ENCODE assay signal across 23 cellular contexts in genomic region chr10:5603091-5603847, GRCh38.
DNase-seq lines count a peak whose midpoint lies in the region; ATAC-seq, FAIRE-seq and TF ChIP-seq lines count a peak whose summit lies in the region.
"Had no signal": no experiment of that assay in that cellular context is flagged by ENCODE, and none has a peak within 500 bp of the region (broad histone marks: within the 10 kb centered on the region; RNA-seq: fewer than 3 reads in every experiment).

No MANE protein-coding gene starts in this region.

- peak overlapping the region; percentile 8 for H3K27ac Mint-ChIP-seq in chondrocyte (ENCODE audit: unreplicated experiment)
- no peak overlapping the region for H3K27ac Mint-ChIP-seq in activated naive CD4-positive, alpha-beta T cell treated with anti-CD3 and anti-CD28 coated beads, Interleukin-2, amount 10 ng/mL, durations not matched to agents 7 days and 5 days
- H3K27ac Mint-ChIP-seq: CD14-positive monocyte, IgD-negative memory B cell had no signal

- H3K9me3 ChIP-seq in mucosa of descending colon: no peaks in the 10 kb centered on the region
- H3K9me3 ChIP-seq: HAP-1, MG63, SJCRH30 had no signal

- intact Hi-C loops in Right ventricle myocardium inferior (cut with DNase I) (no loop called here), left ventricle myocardium superior (cut with micrococcal nuclease) (no loop called here), mucosa of descending colon (cut with DNase I, micrococcal nuclease) (no loop called here), sciatic nerve (cut with DNase I) (no loop called here)

- H3K9me3 Mint-ChIP-seq in chondrocyte (ENCODE audit: low read depth): no peaks in the 10 kb centered on the region
- no peaks in the 10 kb centered on the region for H3K9me3 Mint-ChIP-seq in activated naive CD4-positive, alpha-beta T cell treated with anti-CD3 and anti-CD28 coated beads, Interleukin-2, amount 10 ng/mL, durations not matched to agents 7 days and 5 days

- H3K27me3 Mint-ChIP-seq in chondrocyte (ENCODE audit: low read depth): no peaks in the 10 kb centered on the region
- peaks cover 27% of the 10 kb centered on the region for H3K27me3 Mint-ChIP-seq in activated naive CD4-positive, alpha-beta T cell treated with anti-CD3 and anti-CD28 coated beads, Interleukin-2, amount 10 ng/mL, durations not matched to agents 7 days and 5 days

- no peaks in the 10 kb centered on the region for H3K36me3 Mint-ChIP-seq in chondrocyte (ENCODE audit: low read depth)
- H3K36me3 Mint-ChIP-seq in activated naive CD4-positive, alpha-beta T cell treated with anti-CD3 and anti-CD28 coated beads, Interleukin-2, amount 10 ng/mL, durations not matched to agents 7 days and 5 days: no peaks in the 10 kb centered on the region
- H3K36me3 Mint-ChIP-seq: CD14-positive monocyte, IgD-negative memory B cell had no signal

- ATAC-seq in Right ventricle myocardium inferior (no peak), left ventricle myocardium superior (no peak), mucosa of descending colon (no peak), sciatic nerve (no peak)
- ATAC-seq: PC-3 had no signal

- H3K4me3 Mint-ChIP-seq in chondrocyte (ENCODE audit: unreplicated experiment): no peak overlapping the region
- H3K4me3 Mint-ChIP-seq in activated naive CD4-positive, alpha-beta T cell treated with anti-CD3 and anti-CD28 coated beads, Interleukin-2, amount 10 ng/mL, durations not matched to agents 7 days and 5 days: no peak overlapping the region
- H3K4me3 Mint-ChIP-seq: CD14-positive monocyte, IgD-negative memory B cell had no signal

- no peak for TF ChIP-seq POLR2A in GM12891 (IDR thresholded peaks at IDR 0.05; ENCODE audit: low read depth, low read length)

- H3K36me3 ChIP-seq in mucosa of descending colon (ENCODE audit: low read depth): no peaks in the 10 kb centered on the region
- H3K36me3 ChIP-seq: HAP-1, MG63, SJCRH30 had no signal

- DNase-seq in Right ventricle myocardium inferior (ENCODE audit: missing footprints): peak; percentile 48
- no peak for DNase-seq in left ventricle myocardium superior
- DNase-seq in chondrocyte (ENCODE audit: low spot score): peak; percentile 56
- peak in 2 of 3 donors; percentile 11 to 13 for DNase-seq in mucosa of descending colon
- no peak for DNase-seq in GM12891 (ENCODE audit: insufficient read length, low spot score)
- no peak for DNase-seq in activated naive CD4-positive, alpha-beta T cell treated with anti-CD3 and anti-CD28 coated beads, Interleukin-2, amount 10 ng/mL, durations not matched to agents 7 days and 5 days
- DNase-seq in sciatic nerve (ENCODE audit: low spot score): no peak
- no peak for DNase-seq in NK-92 (lab: John Stamatoyannopoulos, UW; ENCODE audit: unreplicated experiment)
- DNase-seq: 8988T, COR-L47, DMS 273 treated with DMSO at 0.1 percent for 48 hours, Kasumi-1, MG63, NCI-H1105 treated with DMSO at 0.1 percent for 48 hours, NCI-H1694, NCI-H2081 treated with DMSO at 0.1 percent for 48 hours, NCI-H774, PC-3, SJCRH30 had no signal

- FAIRE-seq in GM12891 (lab: Jason Lieb, UNC): no peak
- FAIRE-seq: G401.6 had no signal

- peaks cover 12% of the 10 kb centered on the region for H3K4me1 Mint-ChIP-seq in chondrocyte (ENCODE audit: low read depth)
- peaks cover 4% of the 10 kb centered on the region for H3K4me1 Mint-ChIP-seq in activated naive CD4-positive, alpha-beta T cell treated with anti-CD3 and anti-CD28 coated beads, Interleukin-2, amount 10 ng/mL, durations not matched to agents 7 days and 5 days
- H3K4me1 Mint-ChIP-seq: IgD-negative memory B cell had no signal

- H3K4me3 ChIP-seq in mucosa of descending colon: no peak overlapping the region
- H3K4me3 ChIP-seq: HAP-1, MG63, SJCRH30 had no signal

- no peaks in the 10 kb centered on the region for H3K4me1 ChIP-seq in mucosa of descending colon (ENCODE audit: low read depth)
- H3K4me1 ChIP-seq: HAP-1 had no signal

- CTCF ChIA-PET in activated naive CD4-positive, alpha-beta T cell treated with anti-CD3 and anti-CD28 coated beads, Interleukin-2, amount 10 ng/mL, durations not matched to agents 7 days and 5 days (lab: Charles Lee): interaction anchor here (1.0 kb wide), 1 partner anchor 20 kb away, joined by 3 read pairs; no protein-coding TSS in a partner anchor

- TF ChIP-seq CTCF in chondrocyte (IDR thresholded peaks at IDR 0.05) (no peak), mucosa of descending colon (IDR thresholded peaks at IDR 0.05) (no peak)

TF ChIP-seq in GM12891, 5 proteins besides CTCF, POLR2A, EP300 and RAD21:
- no peak for TF ChIP-seq PAX5 (IDR thresholded peaks at IDR 0.05; ENCODE audit: insufficient read depth, low read length, severe bottlenecking)
- no peak for TF ChIP-seq TAF1 (IDR thresholded peaks at IDR 0.05; ENCODE audit: low read depth, low read length)
- TF ChIP-seq SPI1 (IDR thresholded peaks at IDR 0.05; ENCODE audit: low read depth, low read length): no peak
- no peak for TF ChIP-seq POU2F2 (IDR thresholded peaks at IDR 0.05; ENCODE audit: low read depth, low read length)
- no peak for TF ChIP-seq POLR2AphosphoS5 (IDR thresholded peaks at IDR 0.05; ENCODE audit: low read depth, low read length)
TF ChIP-seq in GM12891: peak in this region for 0.

Comparison
In these comparisons a context has a peak if more than half of its experiments do, and no peak if none do; other contexts are left out.
1. DNase-seq: peak in Right ventricle myocardium inferior (single experiment), chondrocyte (single experiment) and mucosa of descending colon (2 of 3); none in left ventricle myocardium superior (single experiment), GM12891 (single experiment), activated naive CD4-positive, alpha-beta T cell treated with anti-CD3 and anti-CD28 coated beads, Interleukin-2, amount 10 ng/mL, durations not matched to agents 7 days and 5 days (single experiment), sciatic nerve (single experiment) and NK-92 (single experiment).